Comparison of ENCODE assay signal across 15 cellular contexts in genomic region chr18:48356909-48357631, GRCh38. TPM values are rescaled to one million over a fixed set of nuclear protein-coding genes. Genes with fewer than 3 reads are reported as not detected.
DNase-seq lines count a peak whose midpoint lies in the region; ATAC-seq and TF ChIP-seq lines count a peak whose summit lies in the region.
"Had no signal": no experiment of that assay in that cellular context is flagged by ENCODE, and none has a peak within 500 bp of the region (broad histone marks: within the 10 kb centered on the region; RNA-seq: fewer than 3 reads in every experiment).

No MANE protein-coding gene starts in this region.

- 44% methylated on average over 11 of the region's 11 CpGs for WGBS in prostate gland

- no peaks in the 10 kb centered on the region for H3K9me3 ChIP-seq in prostate gland
- no peaks in the 10 kb centered on the region for H3K9me3 ChIP-seq in CD4-positive, alpha-beta T cell (ENCODE audit: control insufficient read depth, low read length)

- peaks cover 9% of the 10 kb centered on the region for H3K9me3 Mint-ChIP-seq in glutamatergic neuron (ENCODE audit: unreplicated experiment)
- no peaks in the 10 kb centered on the region for H3K9me3 Mint-ChIP-seq in CD4-positive, alpha-beta T cell
- H3K9me3 Mint-ChIP-seq: CD8-positive, alpha-beta T cell; stimulated activated naive B cell treated with anti-CD40 and anti-IgM and Interleukin-4, amounts not matched to agents 10 μg/mL and 1 μg/mL and 100 μg/mL, for 72 hours had no signal

- no peak for ATAC-seq in CD4-positive, alpha-beta T cell (ENCODE audit: poor library complexity)
- ATAC-seq: CD8-positive, alpha-beta T cell; stimulated activated naive B cell treated with anti-CD40 and anti-IgM and Interleukin-4, amounts not matched to agents 10 μg/mL and 1 μg/mL and 100 μg/mL, for 72 hours had no signal

- no peak overlapping the region for H3K4me3 ChIP-seq in prostate gland

- peak overlapping the region; percentile 39 for H3K4me3 Mint-ChIP-seq in glutamatergic neuron (ENCODE audit: unreplicated experiment)
- no peak overlapping the region for H3K4me3 Mint-ChIP-seq in CD4-positive, alpha-beta T cell
- H3K4me3 Mint-ChIP-seq: activated naive CD8-positive, alpha-beta T cell; CD8-positive, alpha-beta T cell; stimulated activated naive B cell treated with anti-CD40 and anti-IgM and Interleukin-4, amounts not matched to agents 10 μg/mL and 1 μg/mL and 100 μg/mL, for 72 hours had no signal

- H3K27ac ChIP-seq in prostate gland: peak overlapping the region; percentile 68 to 72
- no peak overlapping the region for H3K27ac ChIP-seq in CD4-positive, alpha-beta T cell (ENCODE audit: low read depth, low read length)
- H3K27ac ChIP-seq: KMS-11 had no signal

- H3K27me3 Mint-ChIP-seq in glutamatergic neuron (ENCODE audit: unreplicated experiment): peaks cover 14% of the 10 kb centered on the region
- peaks cover 38% of the 10 kb centered on the region for H3K27me3 Mint-ChIP-seq in CD4-positive, alpha-beta T cell

- H3K36me3 Mint-ChIP-seq in glutamatergic neuron (ENCODE audit: unreplicated experiment): peaks cover 5% of the 10 kb centered on the region
- H3K36me3 Mint-ChIP-seq in CD4-positive, alpha-beta T cell (ENCODE audit: low read depth): no peaks in the 10 kb centered on the region
- H3K36me3 Mint-ChIP-seq: activated naive CD8-positive, alpha-beta T cell; CD8-positive, alpha-beta T cell; stimulated activated naive B cell treated with anti-CD40 and anti-IgM and Interleukin-4, amounts not matched to agents 10 μg/mL and 1 μg/mL and 100 μg/mL, for 72 hours had no signal

- peaks cover 10% of the 10 kb centered on the region for H3K4me1 Mint-ChIP-seq in glutamatergic neuron (ENCODE audit: low read depth, unreplicated experiment)
- no peaks in the 10 kb centered on the region for H3K4me1 Mint-ChIP-seq in CD4-positive, alpha-beta T cell (ENCODE audit: low read depth)
- H3K4me1 Mint-ChIP-seq: stimulated activated naive B cell treated with anti-CD40 and anti-IgM and Interleukin-4, amounts not matched to agents 10 μg/mL and 1 μg/mL and 100 μg/mL, for 72 hours had no signal

- DNase-seq in NCI-H1417 (lab: John Stamatoyannopoulos, UW) (peak in 2 of 3 experiments; percentile 61 to 74), NCI-H1417 treated with DMSO at 0.1 percent for 48 hours (lab: John Stamatoyannopoulos, UW) (no peak), NCI-H2171 treated with DMSO at 0.1 percent for 48 hours (lab: John Stamatoyannopoulos, UW) (peak; percentile 53), glutamatergic neuron (no peak), prostate gland (ENCODE audit: low spot score) (peak; percentile 77), A172 (ENCODE audit: low spot score) (no peak)
- no peak for DNase-seq in CD4-positive, alpha-beta T cell
- no peak for DNase-seq in activated CD4-positive, CD25-positive, alpha-beta regulatory T cell (lab: John Stamatoyannopoulos, UW)
- DNase-seq: 8988T; caudate nucleus; NCI-H187; stimulated activated naive B cell treated with anti-CD40 and anti-IgM and Interleukin-4, amounts not matched to agents 10 μg/mL and 1 μg/mL and 100 μg/mL, for 72 hours had no signal

- TF ChIP-seq CTCF in glutamatergic neuron (IDR thresholded peaks at IDR 0.05; ENCODE audit: partially characterized antibody, unreplicated experiment) (no peak), prostate gland (IDR thresholded peaks at IDR 0.05) (no peak)
- TF ChIP-seq CTCF in CD4-positive, alpha-beta T cell (IDR thresholded peaks at IDR 0.05): no peak

- POLR2A ChIA-PET in CD4-positive, alpha-beta T cell (lab: Charles Lee): no interaction called here

- peak overlapping the region; percentile 50 for H3K27ac Mint-ChIP-seq in glutamatergic neuron (ENCODE audit: unreplicated experiment)
- no peak overlapping the region for H3K27ac Mint-ChIP-seq in CD4-positive, alpha-beta T cell
- H3K27ac Mint-ChIP-seq: activated naive CD8-positive, alpha-beta T cell; CD8-positive, alpha-beta T cell; stimulated activated naive B cell treated with anti-CD40 and anti-IgM and Interleukin-4, amounts not matched to agents 10 μg/mL and 1 μg/mL and 100 μg/mL, for 72 hours had no signal

- peaks cover 5% of the 10 kb centered on the region for H3K4me1 ChIP-seq in prostate gland (replicated peaks)

- no peaks in the 10 kb centered on the region for H3K27me3 ChIP-seq in prostate gland (replicated peaks; ENCODE audit: insufficient read depth)
- H3K27me3 ChIP-seq in CD4-positive, alpha-beta T cell (ENCODE audit: control insufficient read depth, insufficient read depth, low read length): no peaks in the 10 kb centered on the region

- TF ChIP-seq POLR2A in prostate gland (IDR thresholded peaks at IDR 0.05): no peak

- intact Hi-C loops in prostate gland (cut with DNase I): no loop called here
- intact Hi-C loops in CD4-positive, alpha-beta T cell (cut with DNase I, micrococcal nuclease): no loop called here

- H3K36me3 ChIP-seq in prostate gland: no peaks in the 10 kb centered on the region

- CTCF ChIA-PET in CD4-positive, alpha-beta T cell (lab: Charles Lee): no interaction called here

RNA-seq across cellular contexts. Expression of gene ZBTB7C, which starts 52.1 kb away (rescaled TPM):
- total RNA-seq in glutamatergic neuron (ENCODE audit: unreplicated experiment) (10.6 TPM), prostate gland (10 to 100 TPM; 14.7 to 48.9 TPM)
- not detected for total RNA-seq in CD4-positive, alpha-beta T cell
- 1.4 and 3.4 TPM in 2 replicates for total RNA-seq in A172 (2014; rRNA removed; shearing (Covaris generic))
- total RNA-seq: CD8-positive, alpha-beta T cell had no signal

Comparison
In these comparisons a context has a peak if more than half of its experiments do, and no peak if none do; other contexts are left out.
1. DNase-seq: peak in NCI-H1417 (2 of 3), NCI-H2171 treated with DMSO at 0.1 percent for 48 hours (single experiment) and prostate gland (single experiment); none in NCI-H1417 treated with DMSO at 0.1 percent for 48 hours (single experiment), glutamatergic neuron (single experiment), CD4-positive, alpha-beta T cell (0 of 10), A172 (single experiment) and activated CD4-positive, CD25-positive, alpha-beta regulatory T cell (0 of 4).